ENCODE assay signal across 31 cellular contexts in genomic region chrX:54184474-54184873, GRCh38.
"Had no signal": no experiment of that assay in that cellular context is flagged by ENCODE, and none has a peak within 500 bp of the region (broad histone marks: within the 10 kb centered on the region; RNA-seq: fewer than 3 reads in every experiment).

No MANE protein-coding gene starts in this region.

- H3K27me3 ChIP-seq: MG63 had no signal

- H3K27ac Mint-ChIP-seq: activated CD4-positive, alpha-beta T cell treated with anti-CD3 and anti-CD28 coated beads, Interleukin-2, amount 10 ng/mL, durations not matched to agents 24 days and 14 days; activated T-cell treated with anti-CD3 and anti-CD28 coated beads, Interleukin-2, amount 50 U/mL, for 72 hours; T-helper 1 cell treated with Interleukin-12 subunit alpha and Interleukin-12 subunit beta and Interleukin-4 antibody, amounts not matched to agents 30 μg/mL and 1 μg/mL, for 36 hours; T-helper 2 cell treated with Interferon-gamma antibody and Interleukin-4, amounts not matched to agents 5 μg/mL and 100 μg/mL, for 36 hours had no signal

- ATAC-seq: activated CD8-positive, alpha-beta T cell treated with anti-CD3 and anti-CD28 coated beads for 36 hours; activated naive CD8-positive, alpha-beta T cell treated with anti-CD3 and anti-CD28 coated beads, Interleukin-2, amount 50 U/mL, for 24 hours; activated T-cell treated with anti-CD3 and anti-CD28 coated beads, Interleukin-2, amount 50 U/mL, for 72 hours; activated T-helper 17 cell treated with anti-CD3 and anti-CD28 coated beads, Interleukin-2, amount 50 U/mL, for 72 hours; PC-3; Right ventricle myocardium inferior had no signal

- H3K9me3 Mint-ChIP-seq: activated CD4-positive, alpha-beta T cell treated with anti-CD3 and anti-CD28 coated beads, Interleukin-2, amount 10 ng/mL, durations not matched to agents 24 days and 14 days; activated CD8-positive, alpha-beta T cell treated with anti-CD3 and anti-CD28 coated beads for 36 hours; activated naive CD8-positive, alpha-beta T cell treated with anti-CD3 and anti-CD28 coated beads, Interleukin-2, amount 50 U/mL, for 24 hours; activated T-cell treated with anti-CD3 and anti-CD28 coated beads, Interleukin-2, amount 50 U/mL, for 72 hours; activated T-helper 17 cell treated with anti-CD3 and anti-CD28 coated beads, Interleukin-2, amount 50 U/mL, for 72 hours; T-helper 1 cell treated with Interleukin-12 subunit alpha and Interleukin-12 subunit beta and Interleukin-4 antibody, amounts not matched to agents 30 μg/mL and 1 μg/mL, for 36 hours; T-helper 2 cell treated with Interferon-gamma antibody and Interleukin-4, amounts not matched to agents 5 μg/mL and 100 μg/mL, for 36 hours had no signal

- H3K4me3 Mint-ChIP-seq: activated naive CD8-positive, alpha-beta T cell had no signal

- DNase-seq: activated CD4-positive, alpha-beta T cell treated with anti-CD3 and anti-CD28 coated beads, Interleukin-2, amount 10 ng/mL, durations not matched to agents 24 days and 14 days; activated CD4-positive, alpha-beta T cell treated with anti-CD3 and anti-CD28 coated beads, Interleukin-2, amount 50 U/mL, for 4 hours; activated CD8-positive, alpha-beta T cell treated with anti-CD3 and anti-CD28 coated beads for 36 hours; activated gamma-delta T cell; activated naive CD4-positive, alpha-beta T cell treated with Interleukin-2 at 50 U/mL for 16 hours; activated naive CD8-positive, alpha-beta T cell treated with anti-CD3 and anti-CD28 coated beads, Interleukin-2, amount 50 U/mL, for 24 hours; activated T-cell treated with anti-CD3 and anti-CD28 coated beads, Interleukin-2, amount 50 U/mL, for 1 hour; activated T-cell treated with anti-CD3 and anti-CD28 coated beads, Interleukin-2, amount 50 U/mL, for 72 hours; anterior cingulate cortex; caudate nucleus; cerebellar nuclear complex; cortex of kidney; MG63; NCI-H1048; NCI-H1105 treated with DMSO at 0.1 percent for 48 hours; NCI-H1436; NCI-H1694; NCI-H1930; NCI-H2081 treated with DMSO at 0.1 percent for 48 hours; NCI-H226; NCI-H446 treated with DMSO at 0.1 percent for 48 hours; NCI-H524; NCI-H69; PC-3; SIG-M5 had no signal

- H3K27me3 Mint-ChIP-seq: activated CD4-positive, alpha-beta T cell treated with anti-CD3 and anti-CD28 coated beads, Interleukin-2, amount 10 ng/mL, durations not matched to agents 24 days and 14 days; activated CD8-positive, alpha-beta T cell treated with anti-CD3 and anti-CD28 coated beads for 36 hours; activated naive CD8-positive, alpha-beta T cell; activated naive CD8-positive, alpha-beta T cell treated with anti-CD3 and anti-CD28 coated beads, Interleukin-2, amount 50 U/mL, for 24 hours; activated T-helper 17 cell treated with anti-CD3 and anti-CD28 coated beads, Interleukin-2, amount 50 U/mL, for 72 hours; brain had no signal

- H3K9me3 ChIP-seq: MG63 had no signal

- H3K36me3 Mint-ChIP-seq: brain had no signal

- H3K36me3 ChIP-seq: MG63 had no signal
